ENCODE assay signal across 1 cellular context in the genomic region with DNA sequence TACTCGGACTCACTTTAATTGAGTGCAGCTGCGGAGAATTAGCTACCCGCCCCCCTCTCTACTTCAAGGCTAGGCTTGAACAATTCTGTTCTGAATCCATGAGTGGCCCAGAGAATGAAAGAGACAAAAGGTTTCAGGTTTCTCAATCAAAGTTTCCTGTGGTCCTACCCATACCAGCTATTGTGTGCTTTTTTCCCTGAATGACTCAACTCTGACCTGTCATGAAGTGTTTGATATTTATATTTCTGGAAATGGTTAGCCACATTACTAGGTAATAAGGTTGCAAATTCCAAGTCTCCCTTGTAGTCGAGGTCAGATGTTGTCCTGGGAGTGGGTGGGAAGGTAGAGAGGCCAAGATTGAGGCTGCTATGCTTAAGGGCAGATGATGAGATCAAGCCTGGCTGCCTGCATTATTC.
TF ChIP-seq lines count a peak whose summit lies in the region.

No MANE protein-coding gene starts in this region.

TF ChIP-seq in GM12878, 131 proteins besides CTCF, POLR2A, EP300 and RAD21 (continued from another document):
- TF ChIP-seq CREM (IDR thresholded peaks at IDR 0.05; ENCODE audit: low read depth) (peak; percentile 47; the same call in 1 of the 2 replicates), DPF2 (IDR thresholded peaks at IDR 0.05) (no peak), MTA3 (IDR thresholded peaks at IDR 0.05; ENCODE audit: borderline replicate concordance, low read length) (0 out of 2 replicates have a peak, but pooled peaks have one; percentile 31), CBFB (IDR thresholded peaks at IDR 0.05; ENCODE audit: low read depth) (0 out of 2 replicates have a peak, but pooled peaks have one; percentile 35), HDGF (IDR thresholded peaks at IDR 0.05) (no peak), CEBPB (IDR thresholded peaks at IDR 0.05; ENCODE audit: borderline replicate concordance in 1 of 2, low read depth in 2 of 2, low read length in 2 of 2) (no peak)
- TF ChIP-seq, protein P1, sequence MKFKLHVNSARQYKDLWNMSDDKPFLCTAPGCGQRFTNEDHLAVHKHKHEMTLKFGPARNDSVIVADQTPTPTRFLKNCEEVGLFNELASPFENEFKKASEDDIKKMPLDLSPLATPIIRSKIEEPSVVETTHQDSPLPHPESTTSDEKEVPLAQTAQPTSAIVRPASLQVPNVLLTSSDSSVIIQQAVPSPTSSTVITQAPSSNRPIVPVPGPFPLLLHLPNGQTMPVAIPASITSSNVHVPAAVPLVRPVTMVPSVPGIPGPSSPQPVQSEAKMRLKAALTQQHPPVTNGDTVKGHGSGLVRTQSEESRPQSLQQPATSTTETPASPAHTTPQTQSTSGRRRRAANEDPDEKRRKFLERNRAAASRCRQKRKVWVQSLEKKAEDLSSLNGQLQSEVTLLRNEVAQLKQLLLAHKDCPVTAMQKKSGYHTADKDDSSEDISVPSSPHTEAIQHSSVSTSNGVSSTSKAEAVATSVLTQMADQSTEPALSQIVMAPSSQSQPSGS (IDR thresholded peaks at IDR 0.05; ENCODE audit: low read length): peak; percentile 66; the same call in 1 of the 2 replicates
- TF ChIP-seq, protein P2, sequence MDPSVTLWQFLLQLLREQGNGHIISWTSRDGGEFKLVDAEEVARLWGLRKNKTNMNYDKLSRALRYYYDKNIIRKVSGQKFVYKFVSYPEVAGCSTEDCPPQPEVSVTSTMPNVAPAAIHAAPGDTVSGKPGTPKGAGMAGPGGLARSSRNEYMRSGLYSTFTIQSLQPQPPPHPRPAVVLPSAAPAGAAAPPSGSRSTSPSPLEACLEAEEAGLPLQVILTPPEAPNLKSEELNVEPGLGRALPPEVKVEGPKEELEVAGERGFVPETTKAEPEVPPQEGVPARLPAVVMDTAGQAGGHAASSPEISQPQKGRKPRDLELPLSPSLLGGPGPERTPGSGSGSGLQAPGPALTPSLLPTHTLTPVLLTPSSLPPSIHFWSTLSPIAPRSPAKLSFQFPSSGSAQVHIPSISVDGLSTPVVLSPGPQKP (IDR thresholded peaks at IDR 0.05; ENCODE audit: low read depth, low read length): no peak
- TF ChIP-seq, protein P3, sequence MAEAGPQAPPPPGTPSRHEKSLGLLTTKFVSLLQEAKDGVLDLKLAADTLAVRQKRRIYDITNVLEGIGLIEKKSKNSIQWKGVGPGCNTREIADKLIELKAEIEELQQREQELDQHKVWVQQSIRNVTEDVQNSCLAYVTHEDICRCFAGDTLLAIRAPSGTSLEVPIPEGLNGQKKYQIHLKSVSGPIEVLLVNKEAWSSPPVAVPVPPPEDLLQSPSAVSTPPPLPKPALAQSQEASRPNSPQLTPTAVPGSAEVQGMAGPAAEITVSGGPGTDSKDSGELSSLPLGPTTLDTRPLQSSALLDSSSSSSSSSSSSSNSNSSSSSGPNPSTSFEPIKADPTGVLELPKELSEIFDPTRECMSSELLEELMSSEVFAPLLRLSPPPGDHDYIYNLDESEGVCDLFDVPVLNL (IDR thresholded peaks at IDR 0.05; ENCODE audit: low read depth, low read length): no peak
